33 cellular contexts compared by ENCODE assay signal in the genomic region with DNA sequence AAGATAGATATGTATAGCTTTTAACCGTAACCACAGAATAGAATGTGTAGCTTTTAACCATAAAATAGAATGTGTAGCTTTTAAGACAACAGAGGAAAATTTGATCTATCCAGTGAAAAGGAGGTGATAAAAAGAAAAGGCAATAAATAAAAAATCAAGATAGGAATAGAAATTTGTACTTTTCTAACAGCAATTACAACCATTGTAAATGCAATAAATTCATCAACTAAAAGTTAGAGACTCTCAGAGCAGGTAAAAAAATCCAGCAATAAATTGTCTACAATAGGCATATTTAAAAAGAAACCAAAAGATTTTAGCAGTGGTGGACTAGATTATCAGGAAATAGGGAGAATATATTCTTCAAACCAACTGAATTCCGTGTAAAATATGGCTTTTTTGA.
"Had no signal": no experiment of that assay in that cellular context is flagged by ENCODE, and none has a peak within 500 bp of the region (broad histone marks: within the 10 kb centered on the region; RNA-seq: fewer than 3 reads in every experiment).

No MANE protein-coding gene starts in this region.

- H3K36me3 ChIP-seq: adrenal gland, cardiac muscle cell had no signal

- H3K27me3 ChIP-seq: adrenal gland, cardiac muscle cell had no signal

- H3K4me1 ChIP-seq: adrenal gland had no signal

- H3K4me3 ChIP-seq: adrenal gland, cardiac muscle cell had no signal

- H3K9me3 ChIP-seq: adrenal gland had no signal

- H3K27ac ChIP-seq: adrenal gland, cardiac muscle cell, VCaP had no signal

- FAIRE-seq: bronchial epithelial cell, TTC549 had no signal

- DNase-seq: activated B cell treated with CpG ODN at 0.5 μM for 24 hours; activated CD4-positive, alpha-beta memory T cell treated with anti-CD3 and anti-CD28 coated beads for 36 hours; activated CD4-positive, alpha-beta T cell treated with anti-CD3 and anti-CD28 coated beads for 4 hours; activated CD4-positive, alpha-beta T cell treated with anti-CD3 and anti-CD28 coated beads, Interleukin-2, amount 10 ng/mL, durations not matched to agents 24 days and 14 days; activated CD4-positive, alpha-beta T cell treated with anti-CD3 and anti-CD28 coated beads, Interleukin-2, amount 50 U/mL, for 1 hour; activated CD4-positive, alpha-beta T cell treated with anti-CD3 and anti-CD28 coated beads, Interleukin-2, amount 50 U/mL, for 4 hours; activated CD4-positive, CD25-positive, alpha-beta regulatory T cell treated with anti-CD3 and anti-CD28 coated beads, Interleukin-2, amount 50 U/mL, for 72 hours; activated CD8-positive, alpha-beta memory T cell treated with anti-CD3 and anti-CD28 coated beads, Interleukin-2, amount 50 U/mL, for 4 hours; activated CD8-positive, alpha-beta T cell treated with anti-CD3 and anti-CD28 coated beads for 36 hours; activated effector memory CD4-positive, alpha-beta T cell treated with anti-CD3 and anti-CD28 coated beads, Interleukin-2, amount 50 U/mL, for 16 hours; activated gamma-delta T cell treated with Interleukin-2 at 50 U/mL for 16 hours; activated naive CD4-positive, alpha-beta T cell; activated naive CD4-positive, alpha-beta T cell treated with anti-CD3 and anti-CD28 coated beads for 36 hours; activated naive CD4-positive, alpha-beta T cell treated with anti-CD3 and anti-CD28 coated beads, Interleukin-2, amount 50 U/mL, for 16 hours; activated naive CD8-positive, alpha-beta T cell treated with anti-CD3 and anti-CD28 coated beads for 36 hours; activated T-cell treated with anti-CD3 and anti-CD28 coated beads for 4 hours; activated T-cell treated with anti-CD3 and anti-CD28 coated beads, Interleukin-2, amount 50 U/mL, for 1 hour; activated T-cell treated with anti-CD3 and anti-CD28 coated beads, Interleukin-2, amount 50 U/mL, for 4 hours; activated T-cell treated with anti-CD3 and anti-CD28 coated beads, Interleukin-2, amount 50 U/mL, for 72 hours; adrenal gland; amniotic stem cell; aorta; caudate nucleus; cerebellar nuclear complex; T-helper 1 cell; T-helper 2 cell; T-helper 9 cell had no signal

- ATAC-seq: activated CD8-positive, alpha-beta T cell treated with anti-CD3 and anti-CD28 coated beads for 36 hours; activated naive CD4-positive, alpha-beta T cell treated with anti-CD3 and anti-CD28 coated beads, Interleukin-2, amount 50 U/mL, for 72 hours; activated T-cell treated with anti-CD3 and anti-CD28 coated beads, Interleukin-2, amount 50 U/mL, for 4 hours; activated T-cell treated with anti-CD3 and anti-CD28 coated beads, Interleukin-2, amount 50 U/mL, for 72 hours; activated T-helper 17 cell treated with anti-CD3 and anti-CD28 coated beads, Interleukin-2, amount 50 U/mL, for 72 hours had no signal
